Comparison of ENCODE assay signal across 9 cellular contexts in the genomic region with DNA sequence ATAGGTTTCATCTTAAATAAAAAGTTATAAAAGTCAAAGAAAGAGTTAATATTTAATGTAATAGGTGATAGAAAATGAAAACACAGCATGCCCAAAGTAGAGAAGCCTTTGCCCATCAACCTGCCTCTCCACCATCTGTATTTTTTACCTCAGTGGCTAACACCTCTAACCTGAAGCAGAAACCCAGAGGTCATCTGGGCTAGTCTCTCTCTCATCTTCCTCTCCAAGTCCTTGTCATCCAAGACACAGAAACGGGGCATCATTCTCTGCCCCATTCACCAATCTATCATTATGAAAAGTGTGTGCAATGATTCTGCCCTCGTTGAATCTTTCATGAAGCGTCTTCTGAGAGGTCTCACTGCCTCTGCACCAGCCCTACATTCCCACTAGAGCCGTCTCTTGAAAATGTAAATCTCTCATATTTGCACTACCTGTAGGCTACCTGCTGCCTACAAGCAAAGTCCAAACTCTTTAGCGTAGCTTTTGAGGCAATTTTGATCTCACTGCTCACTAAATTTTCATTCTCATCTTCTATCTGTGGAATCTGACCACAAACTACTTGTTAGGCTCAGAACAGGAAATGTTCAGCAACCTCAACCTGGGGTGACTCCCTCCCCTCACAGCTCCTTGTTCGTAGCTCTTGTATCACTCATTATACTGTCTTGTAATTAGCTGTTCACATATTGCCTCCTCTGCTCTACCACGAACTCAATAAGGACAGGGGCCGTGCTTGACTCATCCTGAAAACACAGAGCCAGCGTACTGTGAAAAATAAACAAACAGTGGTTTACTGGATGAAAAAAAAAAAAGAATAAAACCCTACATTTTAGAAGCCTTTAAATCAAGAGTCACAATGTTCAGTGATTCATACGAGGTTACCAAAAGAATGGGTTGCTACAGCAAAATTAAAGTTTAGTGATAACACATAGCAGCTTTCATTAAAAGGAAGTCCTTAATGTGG.
DNase-seq lines count a peak whose midpoint lies in the region; ATAC-seq and TF ChIP-seq lines count a peak whose summit lies in the region.
"Had no signal": no experiment of that assay in that cellular context is flagged by ENCODE, and none has a peak within 500 bp of the region (broad histone marks: within the 10 kb centered on the region; RNA-seq: fewer than 3 reads in every experiment).

No MANE protein-coding gene starts in this region.

- TF ChIP-seq CTCF in astrocyte of the cerebellum (IDR thresholded peaks at IDR 0.05; ENCODE audit: low read depth, low read length, missing control alignments), result no peak
- TF ChIP-seq CTCF in right atrium auricular region (IDR thresholded peaks at IDR 0.05), result no peak
- no peak for TF ChIP-seq CTCF in transverse colon (IDR thresholded peaks at IDR 0.05)

- H3K9me3 ChIP-seq in right atrium auricular region (no peaks in the 10 kb centered on the region), transverse colon (no peaks in the 10 kb centered on the region)

- intact Hi-C loops in transverse colon (cut with DNase I; ENCODE audit: low total_unique reads), result no loop called here

- ATAC-seq in GM21786 (IDR thresholded peaks at IDR 0.05; ENCODE audit: unreplicated experiment), result peak; percentile 90
- ATAC-seq in stimulated activated effector memory CD8-positive, alpha-beta T cell treated with anti-CD3 and anti-CD28 coated beads, Interleukin-12 subunit alpha, Interleukin-12 subunit beta, amount 100 ng/mL, for 72 hours, result peak; percentile 100

- H3K36me3 Mint-ChIP-seq in stimulated activated effector memory CD8-positive, alpha-beta T cell treated with anti-CD3 and anti-CD28 coated beads, Interleukin-12 subunit alpha, Interleukin-12 subunit beta, amount 100 ng/mL, for 72 hours, result no peaks in the 10 kb centered on the region

- DNase-seq in Daoy (ENCODE audit: low read depth), result peak; percentile 44
- DNase-seq in NK-92 treated with Interleukin-12 subunit alpha and Interleukin-12 subunit beta, amount 100 ng/mL, for 24 hours (lab: John Stamatoyannopoulos, UW), result peak; percentile 42
- DNase-seq in astrocyte of the cerebellum (ENCODE audit: low read depth), result peak; percentile 38
- peak; percentile 13 to 67 for DNase-seq in stimulated activated effector memory CD8-positive, alpha-beta T cell treated with anti-CD3 and anti-CD28 coated beads, Interleukin-12 subunit alpha, Interleukin-12 subunit beta, amount 100 ng/mL, for 72 hours (ENCODE audit: low spot score in 2 of 2)
- DNase-seq in substantia nigra (lab: John Stamatoyannopoulos, UW), result no peak
- no peak for DNase-seq in right atrium auricular region (ENCODE audit: low spot score)
- DNase-seq in transverse colon, result no peak

- H3K4me3 ChIP-seq in astrocyte of the cerebellum (ENCODE audit: low read depth, low read length) (no peak overlapping the region), right atrium auricular region (no peak overlapping the region), transverse colon (no peak overlapping the region)

- WGBS in transverse colon (ENCODE audit: low coverage in 1 of 2), 2 donors, result 55 to 59% methylated on average over 10 of the region's 10 CpGs

- H3K9me3 Mint-ChIP-seq in stimulated activated effector memory CD8-positive, alpha-beta T cell treated with anti-CD3 and anti-CD28 coated beads, Interleukin-12 subunit alpha, Interleukin-12 subunit beta, amount 100 ng/mL, for 72 hours, result no peaks in the 10 kb centered on the region

- H3K4me1 Mint-ChIP-seq in stimulated activated effector memory CD8-positive, alpha-beta T cell treated with anti-CD3 and anti-CD28 coated beads, Interleukin-12 subunit alpha, Interleukin-12 subunit beta, amount 100 ng/mL, for 72 hours, result peaks cover 23% of the 10 kb centered on the region

- H3K36me3 ChIP-seq in right atrium auricular region (no peaks in the 10 kb centered on the region), transverse colon (no peaks in the 10 kb centered on the region)

- H3K4me1 ChIP-seq in right atrium auricular region, result no peaks in the 10 kb centered on the region
- H3K4me1 ChIP-seq in transverse colon, result peaks cover 0 to 3% (median 0%) of the 10 kb centered on the region in 4 donors

- no peak for TF ChIP-seq EP300 in transverse colon (IDR thresholded peaks at IDR 0.05; ENCODE audit: low read depth)

- in situ Hi-C loops in astrocyte of the cerebellum (cut with HindIII; ENCODE audit: low sequenced_read_pairs), result no loop called here
- in situ Hi-C loops in transverse colon (cut with MboI; ENCODE audit: low pct_ligation_motif_present in 1 of 4, low pct_unique_long_range_greater_than_20kb in 1 of 4, low sequenced_read_pairs in 3 of 4), result no loop called here

- H3K27ac ChIP-seq in substantia nigra (ENCODE audit: low read depth, low read length, poor library complexity, severe bottlenecking) (no peak overlapping the region), right atrium auricular region (no peak overlapping the region), transverse colon (no peak overlapping the region)
- H3K27ac ChIP-seq: epithelial cell of prostate had no signal

- peak overlapping the region; percentile 33 for H3K4me3 Mint-ChIP-seq in stimulated activated effector memory CD8-positive, alpha-beta T cell treated with anti-CD3 and anti-CD28 coated beads, Interleukin-12 subunit alpha, Interleukin-12 subunit beta, amount 100 ng/mL, for 72 hours

- TF ChIP-seq POLR2A in transverse colon (IDR thresholded peaks at IDR 0.05), result no peak

- H3K27ac Mint-ChIP-seq in stimulated activated effector memory CD8-positive, alpha-beta T cell treated with anti-CD3 and anti-CD28 coated beads, Interleukin-12 subunit alpha, Interleukin-12 subunit beta, amount 100 ng/mL, for 72 hours, result peak overlapping the region; percentile 1

- H3K27me3 ChIP-seq in right atrium auricular region (no peaks in the 10 kb centered on the region), transverse colon (no peaks in the 10 kb centered on the region)

Comparison
In these comparisons a context has a peak if more than half of its experiments do, and no peak if none do; other contexts are left out.
1. DNase-seq: peak in Daoy (single experiment), NK-92 treated with Interleukin-12 subunit alpha and Interleukin-12 subunit beta, amount 100 ng/mL, for 24 hours (single experiment), astrocyte of the cerebellum (single experiment) and stimulated activated effector memory CD8-positive, alpha-beta T cell treated with anti-CD3 and anti-CD28 coated beads, Interleukin-12 subunit alpha, Interleukin-12 subunit beta, amount 100 ng/mL, for 72 hours (2 of 2); none in substantia nigra (0 of 49), right atrium auricular region (single experiment) and transverse colon (single experiment).